11 cellular contexts compared by ENCODE assay signal in genomic region chr2:161303535-161304050, GRCh38.
"Had no signal": no experiment of that assay in that cellular context is flagged by ENCODE, and none has a peak within 500 bp of the region (broad histone marks: within the 10 kb centered on the region; RNA-seq: fewer than 3 reads in every experiment).

No MANE protein-coding gene starts in this region.

- H3K4me2 ChIP-seq: KMS-11 had no signal

- H3K27ac ChIP-seq: GM23248, HL-60, KMS-11 had no signal

- FAIRE-seq: H54 had no signal

- H2AFZ ChIP-seq: GM23248 had no signal

- H3K9ac ChIP-seq: GM23248, KMS-11 had no signal

- DNase-seq: GM23248, GOT3, H9, HCEC 1CT, HFFc6, IMR-90, Karpas-422, KBM-7 had no signal

- H3K4me3 ChIP-seq: GM23248 had no signal
